In the genomic region with DNA sequence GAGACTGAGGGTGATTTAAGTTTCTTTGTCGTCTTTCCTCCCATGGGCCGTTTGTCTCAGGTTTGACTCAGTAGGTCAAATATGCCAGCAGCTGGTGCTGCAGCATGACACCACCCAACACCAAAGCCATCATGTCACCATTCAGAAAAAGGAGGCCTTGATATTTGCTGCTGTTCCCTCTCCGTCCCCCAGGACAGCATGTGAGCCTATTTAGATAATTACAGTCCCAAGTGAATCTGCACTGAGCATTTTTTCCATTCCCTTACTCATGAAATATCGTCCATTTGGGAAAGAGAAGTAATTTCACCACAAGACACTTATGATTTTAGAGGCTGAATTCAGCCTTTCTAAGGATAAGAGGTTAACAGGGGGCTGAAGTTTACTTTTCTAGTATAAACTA, we compare ENCODE assay signal across 17 cellular contexts.
A peak's percentile ranks its signal among the peaks of the same experiment; 100 is the strongest.
DNase-seq lines count a peak whose midpoint lies in the region; ATAC-seq, FAIRE-seq and TF ChIP-seq lines count a peak whose summit lies in the region.
"Had no signal": no experiment of that assay in that cellular context is flagged by ENCODE, and none has a peak within 500 bp of the region (broad histone marks: within the 10 kb centered on the region; RNA-seq: fewer than 3 reads in every experiment).

No MANE protein-coding gene starts in this region.

- H3K14ac ChIP-seq in mesenchymal stem cell (ENCODE audit: low read length in 2 of 2): no peak overlapping the region

- H3K4me3 ChIP-seq in GM23338: no peak overlapping the region
- no peak overlapping the region for H3K4me3 ChIP-seq in astrocyte (ENCODE audit: insufficient read depth, low read depth, low read length)
- no peak overlapping the region for H3K4me3 ChIP-seq in mesenchymal stem cell (ENCODE audit: insufficient read depth in 1 of 2, low read depth in 1 of 2, low read length in 2 of 2)
- no peak overlapping the region for H3K4me3 ChIP-seq in lower leg skin (ENCODE audit: low read depth, poor library complexity, severe bottlenecking)
- H3K4me3 ChIP-seq: BLaER1 treated with 17β-estradiol and CSF1 and Interleukin-3, amounts not matched to agents 10 nM and 100 nM had no signal

- H2BK5ac ChIP-seq in mesenchymal stem cell (ENCODE audit: low read depth, low read length, poor library complexity, severe bottlenecking): no peak overlapping the region

- no peak for FAIRE-seq in astrocyte (lab: Jason Lieb, UNC)
- FAIRE-seq: D721Med had no signal

- H3K23ac ChIP-seq in mesenchymal stem cell (ENCODE audit: low read length in 2 of 2): no peak overlapping the region

- no peaks in the 10 kb centered on the region for H3K4me1 ChIP-seq in GM23338 (ENCODE audit: insufficient read depth)
- peaks cover 2% of the 10 kb centered on the region for H3K4me1 ChIP-seq in astrocyte (ENCODE audit: insufficient read depth, low read length)
- H3K4me1 ChIP-seq in mesenchymal stem cell (ENCODE audit: control insufficient read depth, insufficient read depth, low read depth, low read length): peaks cover 1% of the 10 kb centered on the region

- H4K20me1 ChIP-seq in GM23338 (replicated peaks; ENCODE audit: insufficient read depth): no peaks in the 10 kb centered on the region
- no peaks in the 10 kb centered on the region for H4K20me1 ChIP-seq in astrocyte (ENCODE audit: insufficient read depth, low read length)
- H4K20me1 ChIP-seq: BLaER1 treated with 17β-estradiol and CSF1 and Interleukin-3, amounts not matched to agents 10 nM and 100 nM had no signal

- H2AFZ ChIP-seq in GM23338 (peak overlapping the region; percentile 63; the same call in 1 of the 2 replicates), astrocyte (ENCODE audit: low read depth, low read length) (no peak overlapping the region), mesenchymal stem cell (ENCODE audit: low read depth, low read length) (no peak overlapping the region)

- H3K18ac ChIP-seq in mesenchymal stem cell (ENCODE audit: low read depth in 1 of 2, low read length in 2 of 2): no peak overlapping the region

- H3K4me2 ChIP-seq in GM23338 (no peak overlapping the region), astrocyte (ENCODE audit: low read length) (no peak overlapping the region), mesenchymal stem cell (ENCODE audit: low read length, poor library complexity, severe bottlenecking) (no peak overlapping the region)

- peaks cover 0 to 2% (median 0%) of the 10 kb centered on the region in 7 donors for H3K9me3 Mint-ChIP-seq in CD14-positive monocyte
- H3K9me3 Mint-ChIP-seq in GM23338: no peaks in the 10 kb centered on the region; the same call in 2 of the 3 replicates
- H3K9me3 Mint-ChIP-seq in astrocyte (ENCODE audit: unreplicated experiment): no peaks in the 10 kb centered on the region
- H3K9me3 Mint-ChIP-seq in stimulated activated memory B cell treated with anti-CD40 and anti-IgM and Interleukin-4, amounts not matched to agents 10 μg/mL and 1 μg/mL and 100 μg/mL, for 72 hours: no peaks in the 10 kb centered on the region
- H3K9me3 Mint-ChIP-seq: CD8-positive, alpha-beta memory T cell had no signal

- H4K91ac ChIP-seq in mesenchymal stem cell (ENCODE audit: low read length): no peak overlapping the region

- no peak overlapping the region for H3K4ac ChIP-seq in mesenchymal stem cell (ENCODE audit: low read depth in 1 of 2, low read length in 2 of 2)

- no peak for ATAC-seq in GM23338
- ATAC-seq in stimulated activated memory B cell treated with anti-CD40 and anti-IgM and Interleukin-4, amounts not matched to agents 10 μg/mL and 1 μg/mL and 100 μg/mL, for 72 hours: no peak

- no peak overlapping the region for H2BK120ac ChIP-seq in mesenchymal stem cell (ENCODE audit: low read depth, low read length)

- H4K8ac ChIP-seq in mesenchymal stem cell (ENCODE audit: low read length): no peak overlapping the region

- DNase-seq in CD14-positive monocyte (ENCODE audit: low spot score) (no peak), GM23338 (ENCODE audit: low spot score) (no peak), astrocyte (ENCODE audit: low read depth) (no peak), mesenchymal stem cell (peak; percentile 51), lower leg skin (ENCODE audit: low spot score in 2 of 2) (no peak), kidney glomerular epithelial cell (lab: John Stamatoyannopoulos, UW) (no peak)
- DNase-seq: CD8-positive, alpha-beta memory T cell; HCEC 1CT; KBM-7; NCI-H1417 treated with DMSO at 0.1 percent for 48 hours; NCI-H187 treated with DMSO at 0.1 percent for 48 hours; NCI-H2227 treated with DMSO at 0.1 percent for 48 hours; NCI-H510A treated with DMSO at 0.1 percent for 48 hours; SIG-M5 had no signal

- intact Hi-C loops in CD14-positive monocyte (cut with micrococcal nuclease) (loop anchor here in 1 of 2 donors (5.0 to 10.0 kb wide), 2 partner anchors 48 to 75 kb away; no protein-coding TSS in a partner anchor), lower leg skin (cut with DNase I; ENCODE audit: low total_unique reads) (no loop called here)

- WGBS in mesenchymal stem cell: 80% methylated on average over 4 of the region's 4 CpGs
- 65 to 72% methylated on average over 4 of the region's 4 CpGs for WGBS in lower leg skin, 2 donors

- 0 out of 2 replicates have a peak, but pooled peaks cover 5% of the 10 kb centered on the region for H3K9me2 ChIP-seq in GM23338 (ENCODE audit: insufficient read depth)

- H3K9me3 ChIP-seq in astrocyte (ENCODE audit: insufficient read depth, low read depth, low read length) (no peaks in the 10 kb centered on the region), mesenchymal stem cell (ENCODE audit: control insufficient read depth, low read length) (no peaks in the 10 kb centered on the region)
- H3K9me3 ChIP-seq: BLaER1 treated with 17β-estradiol and CSF1 and Interleukin-3, amounts not matched to agents 10 nM and 100 nM had no signal

- TF ChIP-seq CTCF in CD14-positive monocyte (IDR thresholded peaks at IDR 0.05) (no peak), GM23338 (conservative IDR thresholded peaks at IDR 0.05; ENCODE audit: low read depth in 2 of 2) (no peak), astrocyte (IDR thresholded peaks at IDR 0.05; ENCODE audit: insufficient read depth, low read depth, low read length) (no peak), lower leg skin (IDR thresholded peaks at IDR 0.05) (no peak)

- H3K27me3 ChIP-seq in GM23338 (ENCODE audit: insufficient read depth) (no peaks in the 10 kb centered on the region), astrocyte (ENCODE audit: insufficient read depth, low read length) (no peaks in the 10 kb centered on the region), mesenchymal stem cell (ENCODE audit: control insufficient read depth in 1 of 2, insufficient read depth in 1 of 2, low read length in 2 of 2) (no peaks in the 10 kb centered on the region)
- H3K27me3 ChIP-seq: BLaER1 treated with 17β-estradiol and CSF1 and Interleukin-3, amounts not matched to agents 10 nM and 100 nM had no signal

- peaks cover 0 to 4% (median 3%) of the 10 kb centered on the region in 3 donors for H3K27me3 Mint-ChIP-seq in CD14-positive monocyte (ENCODE audit: low read depth in 3 of 3)
- H3K27me3 Mint-ChIP-seq in GM23338 (ENCODE audit: insufficient read depth, low read depth, poor library complexity): peaks cover under 1% of the 10 kb centered on the region
- no peaks in the 10 kb centered on the region for H3K27me3 Mint-ChIP-seq in astrocyte (ENCODE audit: low read depth, unreplicated experiment)
- peaks cover 11% of the 10 kb centered on the region for H3K27me3 Mint-ChIP-seq in stimulated activated memory B cell treated with anti-CD40 and anti-IgM and Interleukin-4, amounts not matched to agents 10 μg/mL and 1 μg/mL and 100 μg/mL, for 72 hours

- no peaks in the 10 kb centered on the region for H3K36me3 Mint-ChIP-seq in CD14-positive monocyte
- H3K36me3 Mint-ChIP-seq in GM23338 (ENCODE audit: low read depth): no peaks in the 10 kb centered on the region
- no peaks in the 10 kb centered on the region for H3K36me3 Mint-ChIP-seq in astrocyte (ENCODE audit: low read depth, unreplicated experiment)
- no peaks in the 10 kb centered on the region for H3K36me3 Mint-ChIP-seq in stimulated activated memory B cell treated with anti-CD40 and anti-IgM and Interleukin-4, amounts not matched to agents 10 μg/mL and 1 μg/mL and 100 μg/mL, for 72 hours
- H3K36me3 Mint-ChIP-seq: CD8-positive, alpha-beta memory T cell had no signal

- H3K79me1 ChIP-seq in mesenchymal stem cell (replicated peaks; ENCODE audit: low read length, poor library complexity, severe bottlenecking): no peaks in the 10 kb centered on the region

- peaks cover 46% of the 10 kb centered on the region for H3K4me1 Mint-ChIP-seq in CD14-positive monocyte
- peaks cover 5% of the 10 kb centered on the region; the same call in 2 of the 3 replicates for H3K4me1 Mint-ChIP-seq in GM23338
- H3K4me1 Mint-ChIP-seq in astrocyte (ENCODE audit: low read depth, unreplicated experiment): peaks cover 2% of the 10 kb centered on the region
- H3K4me1 Mint-ChIP-seq in stimulated activated memory B cell treated with anti-CD40 and anti-IgM and Interleukin-4, amounts not matched to agents 10 μg/mL and 1 μg/mL and 100 μg/mL, for 72 hours: peaks cover 12% of the 10 kb centered on the region

- no peak overlapping the region for H3K27ac ChIP-seq in GM23338 (ENCODE audit: low read depth)
- H3K27ac ChIP-seq in astrocyte (ENCODE audit: low read depth, low read length): no peak overlapping the region
- no peak overlapping the region for H3K27ac ChIP-seq in mesenchymal stem cell (ENCODE audit: low read length, poor library complexity, severe bottlenecking)
- H3K27ac ChIP-seq: BLaER1 treated with 17β-estradiol and CSF1 and Interleukin-3, amounts not matched to agents 10 nM and 100 nM had no signal

- no peaks in the 10 kb centered on the region for H3F3A ChIP-seq in GM23338 (replicated peaks; ENCODE audit: low read depth)

- H2AK5ac ChIP-seq in mesenchymal stem cell (ENCODE audit: low read length, severe bottlenecking): no peak overlapping the region

- H3K4me3 Mint-ChIP-seq in CD14-positive monocyte: no peak overlapping the region
- H3K4me3 Mint-ChIP-seq in GM23338: no peak overlapping the region
- no peak overlapping the region for H3K4me3 Mint-ChIP-seq in astrocyte (ENCODE audit: unreplicated experiment)
- no peak overlapping the region for H3K4me3 Mint-ChIP-seq in stimulated activated memory B cell treated with anti-CD40 and anti-IgM and Interleukin-4, amounts not matched to agents 10 μg/mL and 1 μg/mL and 100 μg/mL, for 72 hours
- H3K4me3 Mint-ChIP-seq: CD8-positive, alpha-beta memory T cell had no signal

- peak overlapping the region in 4 of 7 donors; percentile 18 to 46 (median 26) for H3K27ac Mint-ChIP-seq in CD14-positive monocyte
- H3K27ac Mint-ChIP-seq in GM23338: no peak overlapping the region
- H3K27ac Mint-ChIP-seq in astrocyte (ENCODE audit: unreplicated experiment): peak overlapping the region; percentile 63
- H3K27ac Mint-ChIP-seq in stimulated activated memory B cell treated with anti-CD40 and anti-IgM and Interleukin-4, amounts not matched to agents 10 μg/mL and 1 μg/mL and 100 μg/mL, for 72 hours: no peak overlapping the region
- H3K27ac Mint-ChIP-seq: CD8-positive, alpha-beta memory T cell had no signal

- H3K9ac ChIP-seq in astrocyte (ENCODE audit: low read length) (no peak overlapping the region), mesenchymal stem cell (ENCODE audit: low read length) (no peak overlapping the region)
- H3K9ac ChIP-seq: BLaER1 treated with 17β-estradiol and CSF1 and Interleukin-3, amounts not matched to agents 10 nM and 100 nM had no signal

- no peaks in the 10 kb centered on the region for H3K36me3 ChIP-seq in GM23338 (ENCODE audit: insufficient read depth)
- H3K36me3 ChIP-seq in astrocyte (ENCODE audit: insufficient read depth, low read length): no peaks in the 10 kb centered on the region
- no peaks in the 10 kb centered on the region for H3K36me3 ChIP-seq in mesenchymal stem cell (ENCODE audit: control insufficient read depth in 1 of 2, insufficient read depth in 2 of 2, low read depth in 1 of 2, low read length in 2 of 2)
- H3K36me3 ChIP-seq: BLaER1 treated with 17β-estradiol and CSF1 and Interleukin-3, amounts not matched to agents 10 nM and 100 nM had no signal

- no peaks in the 10 kb centered on the region for H3K79me2 ChIP-seq in GM23338 (replicated peaks; ENCODE audit: insufficient read depth)
- H3K79me2 ChIP-seq in astrocyte (ENCODE audit: insufficient read depth, low read length): no peaks in the 10 kb centered on the region

- H2BK15ac ChIP-seq in mesenchymal stem cell (ENCODE audit: low read depth, poor library complexity, severe bottlenecking): no peak overlapping the region

- H2BK12ac ChIP-seq in mesenchymal stem cell (ENCODE audit: low read length in 2 of 2): no peak overlapping the region

- no peak for TF ChIP-seq POLR2A in lower leg skin (IDR thresholded peaks at IDR 0.05)

Comparison
In these comparisons a context has a peak if more than half of its experiments do, and no peak if none do; other contexts are left out.
1. H3K27ac Mint-ChIP-seq: peak in CD14-positive monocyte (4 of 7) and astrocyte (single experiment); none in GM23338 (single experiment) and stimulated activated memory B cell treated with anti-CD40 and anti-IgM and Interleukin-4, amounts not matched to agents 10 μg/mL and 1 μg/mL and 100 μg/mL, for 72 hours (single experiment).